21 cellular contexts compared by ENCODE assay signal in genomic region chr10:111200505-111201186, GRCh38.
A peak's percentile ranks its signal among the peaks of the same experiment; 100 is the strongest.
DNase-seq lines count a peak whose midpoint lies in the region; ATAC-seq and TF ChIP-seq lines count a peak whose summit lies in the region.
"Had no signal": no experiment of that assay in that cellular context is flagged by ENCODE, and none has a peak within 500 bp of the region (broad histone marks: within the 10 kb centered on the region; RNA-seq: fewer than 3 reads in every experiment).

No MANE protein-coding gene starts in this region.

- H3K4me3 ChIP-seq in adrenal gland: no peak overlapping the region
- H3K4me3 ChIP-seq in sigmoid colon: no peak overlapping the region
- H3K4me3 ChIP-seq: HAP-1, heart right ventricle had no signal

- H3K27ac Mint-ChIP-seq in mesothelial cell of epicardium: peak overlapping the region; percentile 65

- no peak for ATAC-seq in HG03159 (IDR thresholded peaks at IDR 0.05; ENCODE audit: unreplicated experiment)
- ATAC-seq: activated naive CD4-positive, alpha-beta T cell treated with anti-CD3 and anti-CD28 coated beads, Interleukin-2, amount 50 U/mL, for 72 hours; heart right ventricle; left ventricle myocardium superior; sciatic nerve; SK-N-SH treated with all-trans-retinoic acid at 6 μM for 48 hours had no signal

- TF ChIP-seq CTCF in mesothelial cell of epicardium (IDR thresholded peaks at IDR 0.05; ENCODE audit: unreplicated experiment) (no peak), adrenal gland (IDR thresholded peaks at IDR 0.05) (no peak), sigmoid colon (IDR thresholded peaks at IDR 0.05) (no peak)

- intact Hi-C loops in adrenal gland (cut with DNase I) (no loop called here), sigmoid colon (cut with DNase I) (no loop called here)

- H3K27ac ChIP-seq in adrenal gland (no peak overlapping the region), sigmoid colon (no peak overlapping the region)
- H3K27ac ChIP-seq: C4-2B, epithelial cell of prostate, heart right ventricle had no signal

- TF ChIP-seq POLR2A in adrenal gland (IDR thresholded peaks at IDR 0.05): no peak
- no peak for TF ChIP-seq POLR2A in sigmoid colon (IDR thresholded peaks at IDR 0.05)

- peak; percentile 87 for DNase-seq in DMS79 (lab: John Stamatoyannopoulos, UW)
- peak; percentile 78 to 89 for DNase-seq in NCI-H187 (lab: John Stamatoyannopoulos, UW)
- peak; percentile 55 for DNase-seq in NCI-H345 treated with DMSO at 0.1 percent for 48 hours (lab: John Stamatoyannopoulos, UW; ENCODE audit: unreplicated experiment)
- no peak for DNase-seq in mesothelial cell of epicardium (ENCODE audit: low spot score in 2 of 2, unreplicated experiment in 2 of 2)
- no peak for DNase-seq in stimulated activated CD4-positive, alpha-beta T cell treated with anti-CD3 and anti-CD28 coated beads, Interleukin-2, amount 100 ng/mL, for 48 hours
- DNase-seq in adrenal gland: no peak
- no peak for DNase-seq in sigmoid colon
- DNase-seq: activated CD4-positive, alpha-beta T cell treated with anti-CD3 and anti-CD28 coated beads for 48 hours; DMS 273 treated with DMSO at 0.1 percent for 48 hours; heart right ventricle; left ventricle myocardium superior; MM.1S; NCI-H2227 treated with DMSO at 0.1 percent for 48 hours had no signal

- H3K27me3 ChIP-seq in adrenal gland: no peaks in the 10 kb centered on the region
- H3K27me3 ChIP-seq in sigmoid colon: no peaks in the 10 kb centered on the region

- no peaks in the 10 kb centered on the region for H3K36me3 Mint-ChIP-seq in mesothelial cell of epicardium
- H3K36me3 Mint-ChIP-seq: activated naive CD4-positive, alpha-beta T cell treated with anti-CD3 and anti-CD28 coated beads, Interleukin-2, amount 50 U/mL, for 72 hours had no signal

- 65 to 80% (median 75%) methylated on average over 3 of the region's 3 CpGs for WGBS in adrenal gland, 4 donors
- 17 to 59% methylated on average over 3 of the region's 3 CpGs for WGBS in sigmoid colon, 2 donors

- H3K9me3 ChIP-seq in adrenal gland (replicated peaks in 1 of 3) (no peaks in the 10 kb centered on the region), sigmoid colon (no peaks in the 10 kb centered on the region)
- H3K9me3 ChIP-seq: HAP-1, heart right ventricle had no signal

- no peak for TF ChIP-seq EP300 in sigmoid colon (IDR thresholded peaks at IDR 0.05)

- H3K4me1 ChIP-seq in adrenal gland (replicated peaks in 1 of 2) (no peaks in the 10 kb centered on the region), sigmoid colon (no peaks in the 10 kb centered on the region)
- H3K4me1 ChIP-seq: HAP-1, heart right ventricle had no signal

- peaks cover 8% of the 10 kb centered on the region for H3K4me1 Mint-ChIP-seq in mesothelial cell of epicardium
- H3K4me1 Mint-ChIP-seq: central memory CD8-positive, alpha-beta T cell had no signal

- no peak overlapping the region for H3K4me3 Mint-ChIP-seq in mesothelial cell of epicardium
- H3K4me3 Mint-ChIP-seq: central memory CD8-positive, alpha-beta T cell had no signal

- H3K36me3 ChIP-seq in adrenal gland (replicated peaks in 1 of 2) (no peaks in the 10 kb centered on the region), sigmoid colon (no peaks in the 10 kb centered on the region)
- H3K36me3 ChIP-seq: HAP-1, heart right ventricle had no signal

- H3K9me3 Mint-ChIP-seq in mesothelial cell of epicardium: no peaks in the 10 kb centered on the region
- H3K9me3 Mint-ChIP-seq: activated naive CD4-positive, alpha-beta T cell treated with anti-CD3 and anti-CD28 coated beads, Interleukin-2, amount 50 U/mL, for 72 hours; central memory CD8-positive, alpha-beta T cell had no signal

- peaks cover 2% of the 10 kb centered on the region for H3K27me3 Mint-ChIP-seq in mesothelial cell of epicardium (ENCODE audit: low read depth)

Comparison
In these comparisons a context has a peak if more than half of its experiments do, and no peak if none do; other contexts are left out.
1. DNase-seq: peak in DMS79 (single experiment), NCI-H187 (2 of 2) and NCI-H345 treated with DMSO at 0.1 percent for 48 hours (single experiment); none in mesothelial cell of epicardium (0 of 2), stimulated activated CD4-positive, alpha-beta T cell treated with anti-CD3 and anti-CD28 coated beads, Interleukin-2, amount 100 ng/mL, for 48 hours (0 of 2), adrenal gland (0 of 7) and sigmoid colon (single experiment).